Comparison of ENCODE assay signal across 1 cellular context in the genomic region with DNA sequence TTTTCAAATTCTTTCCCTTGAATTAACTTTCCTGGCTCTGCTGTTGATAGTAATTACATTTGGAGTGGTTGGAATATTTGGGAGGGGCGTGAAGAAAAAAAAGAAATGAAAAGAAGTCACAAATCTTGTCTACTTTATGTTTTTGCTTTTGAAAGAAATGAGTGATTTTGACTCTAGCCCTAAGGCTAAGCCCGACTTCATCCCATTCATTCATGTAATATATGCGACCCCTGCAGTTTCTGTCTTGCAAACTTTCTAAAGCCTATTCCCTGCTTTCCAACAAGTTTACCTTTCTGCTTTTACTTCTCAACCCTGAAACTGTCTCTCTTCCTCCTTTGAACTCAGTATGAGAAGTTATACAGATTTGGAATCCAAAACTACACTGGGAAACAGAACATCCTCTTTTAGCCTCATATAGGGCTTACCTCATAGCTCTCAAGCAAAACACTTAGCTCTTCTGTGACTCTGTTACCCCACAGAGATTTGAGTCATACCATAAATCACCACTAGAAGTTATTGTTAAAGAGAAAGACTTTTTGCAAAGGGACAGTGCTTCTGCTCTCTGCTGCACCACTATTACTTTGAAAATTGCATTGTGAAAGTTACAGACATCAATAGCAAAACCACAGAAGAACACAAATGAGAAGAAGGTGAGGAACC.
TF ChIP-seq lines count a peak whose summit lies in the region.

No MANE protein-coding gene starts in this region.

TF ChIP-seq in H1, 55 proteins besides CTCF, POLR2A, EP300 and RAD21:
- TF ChIP-seq CHD7 (IDR thresholded peaks at IDR 0.05; ENCODE audit: insufficient replicate concordance, low read length) (no peak), SAP30 (IDR thresholded peaks at IDR 0.05; ENCODE audit: insufficient read depth, insufficient replicate concordance, low read length) (no peak), YY1 (IDR thresholded peaks at IDR 0.05; ENCODE audit: low read depth, low read length) (no peak)
- TF ChIP-seq, protein P1, sequence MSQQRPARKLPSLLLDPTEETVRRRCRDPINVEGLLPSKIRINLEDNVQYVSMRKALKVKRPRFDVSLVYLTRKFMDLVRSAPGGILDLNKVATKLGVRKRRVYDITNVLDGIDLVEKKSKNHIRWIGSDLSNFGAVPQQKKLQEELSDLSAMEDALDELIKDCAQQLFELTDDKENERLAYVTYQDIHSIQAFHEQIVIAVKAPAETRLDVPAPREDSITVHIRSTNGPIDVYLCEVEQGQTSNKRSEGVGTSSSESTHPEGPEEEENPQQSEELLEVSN (IDR thresholded peaks at IDR 0.05), result no peak
